20 cellular contexts compared by ENCODE assay signal in genomic region chr13:73416093-73416492, GRCh38.
DNase-seq lines count a peak whose midpoint lies in the region; ATAC-seq, FAIRE-seq and TF ChIP-seq lines count a peak whose summit lies in the region.
"Had no signal": no experiment of that assay in that cellular context is flagged by ENCODE, and none has a peak within 500 bp of the region (broad histone marks: within the 10 kb centered on the region; RNA-seq: fewer than 3 reads in every experiment).

No MANE protein-coding gene starts in this region.

- WGBS in testis, 2 donors: 68 to 71% methylated on average over 1 of the region's 1 CpG

- no peaks in the 10 kb centered on the region for H4K20me1 ChIP-seq in HCT116 (ENCODE audit: insufficient read depth)
- no peaks in the 10 kb centered on the region for H4K20me1 ChIP-seq in astrocyte (ENCODE audit: insufficient read depth, low read length)

- H3K4me1 Mint-ChIP-seq in astrocyte (ENCODE audit: low read depth, unreplicated experiment) (peaks cover 12% of the 10 kb centered on the region), type B pancreatic cell (ENCODE audit: unreplicated experiment) (no peaks in the 10 kb centered on the region)
- H3K4me1 Mint-ChIP-seq: activated CD4-positive, alpha-beta T cell treated with anti-CD3 and anti-CD28 coated beads for 36 hours; activated T-helper 17 cell treated with anti-CD3 and anti-CD28 coated beads, Interleukin-2, amount 50 U/mL, for 72 hours; B cell had no signal

- TF ChIP-seq POLR2A in HCT116 (IDR thresholded peaks at IDR 0.05; ENCODE audit: borderline replicate concordance, extremely low read depth, insufficient read depth, insufficient read length) (no peak), testis (IDR thresholded peaks at IDR 0.05) (no peak)

- CTCF ChIA-PET in HCT116 (lab: Charles Lee): interaction anchor here (1.5 kb wide), 2 partner anchors 356 to 576 kb away, joined by 3 to 4 read pairs; no protein-coding TSS in a partner anchor

- H3K36me3 Mint-ChIP-seq in astrocyte (ENCODE audit: low read depth, unreplicated experiment): no peaks in the 10 kb centered on the region
- H3K36me3 Mint-ChIP-seq in type B pancreatic cell: no peaks in the 10 kb centered on the region

- no peak for ATAC-seq in HCT116
- ATAC-seq: activated CD4-positive, alpha-beta T cell treated with anti-CD3 and anti-CD28 coated beads for 36 hours; activated T-helper 17 cell treated with anti-CD3 and anti-CD28 coated beads, Interleukin-2, amount 50 U/mL, for 72 hours; gastrocnemius medialis; left colon; mucosa of descending colon had no signal

- H3K9me2 ChIP-seq in HCT116 (ENCODE audit: insufficient read depth): no peaks in the 10 kb centered on the region

- peaks cover 10 to 45% of the 10 kb centered on the region in 2 experiments; a peak in 3 of 4 replicates for H3K4me1 ChIP-seq in HCT116 (ENCODE audit: control insufficient read depth in 1 of 2, insufficient read depth in 2 of 2, low read length in 2 of 2)
- H3K4me1 ChIP-seq in astrocyte (ENCODE audit: insufficient read depth, low read length): peaks cover 4% of the 10 kb centered on the region
- H3K4me1 ChIP-seq in testis: no peaks in the 10 kb centered on the region

- no peak overlapping the region for H3K4me3 Mint-ChIP-seq in astrocyte (ENCODE audit: unreplicated experiment)
- no peak overlapping the region for H3K4me3 Mint-ChIP-seq in type B pancreatic cell
- H3K4me3 Mint-ChIP-seq: activated CD4-positive, alpha-beta T cell treated with anti-CD3 and anti-CD28 coated beads for 36 hours; activated T-helper 17 cell treated with anti-CD3 and anti-CD28 coated beads, Interleukin-2, amount 50 U/mL, for 72 hours; B cell had no signal

- H3K27ac Mint-ChIP-seq in astrocyte (ENCODE audit: unreplicated experiment) (no peak overlapping the region), type B pancreatic cell (peak overlapping the region; percentile 56)
- H3K27ac Mint-ChIP-seq: activated CD4-positive, alpha-beta T cell treated with anti-CD3 and anti-CD28 coated beads for 36 hours; activated T-helper 17 cell treated with anti-CD3 and anti-CD28 coated beads, Interleukin-2, amount 50 U/mL, for 72 hours; B cell had no signal

- FAIRE-seq in astrocyte (lab: Jason Lieb, UNC): no peak
- FAIRE-seq: H54 had no signal

- no peak for TF ChIP-seq RAD21 in HCT116 (IDR thresholded peaks at IDR 0.05; ENCODE audit: low read depth)

- TF ChIP-seq CTCF in HCT116 (IDR thresholded peaks at IDR 0.05 in 2 of 3, conservative IDR thresholded peaks at IDR 0.05 in 1 of 3; ENCODE audit: borderline replicate concordance in 1 of 3, insufficient read depth in 1 of 3, low read depth in 2 of 3, low read length in 2 of 3): no peak
- TF ChIP-seq CTCF in astrocyte (IDR thresholded peaks at IDR 0.05; ENCODE audit: insufficient read depth, low read depth, low read length): no peak
- TF ChIP-seq CTCF in type B pancreatic cell (conservative IDR thresholded peaks at IDR 0.05): no peak
- no peak for TF ChIP-seq CTCF in testis (IDR thresholded peaks at IDR 0.05)

- H3K27me3 ChIP-seq in HCT116 (ENCODE audit: insufficient read depth, low read length): no peaks in the 10 kb centered on the region
- H3K27me3 ChIP-seq in astrocyte (ENCODE audit: insufficient read depth, low read length): no peaks in the 10 kb centered on the region
- H3K27me3 ChIP-seq in testis: no peaks in the 10 kb centered on the region
- H3K27me3 ChIP-seq: cardiac muscle cell, dorsolateral prefrontal cortex, gastrocnemius medialis had no signal

- H3K27ac ChIP-seq in HCT116 (ENCODE audit: low read depth, low read length) (no peak overlapping the region), astrocyte (ENCODE audit: low read depth, low read length) (no peak overlapping the region), testis (no peak overlapping the region)
- H3K27ac ChIP-seq: cardiac muscle cell, dorsolateral prefrontal cortex, gastrocnemius medialis had no signal

- H3K4me3 ChIP-seq in HCT116 (replicated peaks in 1 of 2; ENCODE audit: low read depth in 1 of 2, low read length in 2 of 2) (no peak overlapping the region), astrocyte (ENCODE audit: insufficient read depth, low read depth, low read length) (no peak overlapping the region), testis (no peak overlapping the region)
- H3K4me3 ChIP-seq: cardiac muscle cell, dorsolateral prefrontal cortex, gastrocnemius medialis, mucosa of descending colon had no signal

- H3K27me3 Mint-ChIP-seq in astrocyte (ENCODE audit: low read depth, unreplicated experiment) (no peaks in the 10 kb centered on the region), type B pancreatic cell (no peaks in the 10 kb centered on the region)
- H3K27me3 Mint-ChIP-seq: activated CD4-positive, alpha-beta T cell treated with anti-CD3 and anti-CD28 coated beads for 36 hours; activated T-helper 17 cell treated with anti-CD3 and anti-CD28 coated beads, Interleukin-2, amount 50 U/mL, for 72 hours; B cell had no signal

- no peak overlapping the region for H3K4me2 ChIP-seq in HCT116 (ENCODE audit: low read length)
- H3K4me2 ChIP-seq in astrocyte (ENCODE audit: low read length): no peak overlapping the region

- H2AFZ ChIP-seq in HCT116 (ENCODE audit: low read depth, low read length, poor library complexity, severe bottlenecking) (peak overlapping the region; percentile 24), astrocyte (ENCODE audit: low read depth, low read length) (peak overlapping the region; percentile 24)

- no peaks in the 10 kb centered on the region for H3K36me3 ChIP-seq in HCT116 (ENCODE audit: control insufficient read depth in 1 of 2, insufficient read depth in 2 of 2, low read length in 2 of 2)
- no peaks in the 10 kb centered on the region for H3K36me3 ChIP-seq in astrocyte (ENCODE audit: insufficient read depth, low read length)
- H3K36me3 ChIP-seq in testis (ENCODE audit: low read depth, missing control alignments): no peaks in the 10 kb centered on the region
- H3K36me3 ChIP-seq: cardiac muscle cell, gastrocnemius medialis had no signal

- no TSS peak for BruUV-seq in HCT116 (replicated peaks; lab: Mats Ljungman, UMichigan)

- H3K9ac ChIP-seq in HCT116 (ENCODE audit: low read length) (no peak overlapping the region), astrocyte (ENCODE audit: low read length) (no peak overlapping the region)

- no peak for DNase-seq in HCT116 (ENCODE audit: low read depth, low spot score)
- peak; percentile 74 for DNase-seq in astrocyte (ENCODE audit: low read depth)
- peak; percentile 53 for DNase-seq in kidney tubule cell (ENCODE audit: low spot score)
- DNase-seq in type B pancreatic cell (ENCODE audit: extremely low spot score, unreplicated experiment): no peak
- no peak for DNase-seq in testis
- no peak for DNase-seq in activated naive CD4-positive, alpha-beta T cell (lab: John Stamatoyannopoulos, UW)
- DNase-seq in ureter (ENCODE audit: low spot score): no peak
- DNase-seq: activated CD4-positive, alpha-beta T cell treated with anti-CD3 and anti-CD28 coated beads for 36 hours; COR-L47; dorsolateral prefrontal cortex; gastrocnemius medialis; left colon; mucosa of descending colon; NCI-H2029; NCI-H510A; stimulated activated CD4-positive, alpha-beta T cell treated with anti-CD3 and anti-CD28 coated beads, Interleukin-15, amount 100 ng/mL, for 24 hours had no signal

- H3K79me2 ChIP-seq in HCT116 (ENCODE audit: insufficient read depth, low read length): no peaks in the 10 kb centered on the region
- H3K79me2 ChIP-seq in astrocyte (ENCODE audit: insufficient read depth, low read length): no peaks in the 10 kb centered on the region

- H3K9me3 ChIP-seq in HCT116 (ENCODE audit: control insufficient read depth in 1 of 2, insufficient read depth in 1 of 2, low read depth in 1 of 2, low read length in 2 of 2) (no peaks in the 10 kb centered on the region), astrocyte (ENCODE audit: insufficient read depth, low read depth, low read length) (no peaks in the 10 kb centered on the region), testis (no peaks in the 10 kb centered on the region)
- H3K9me3 ChIP-seq: gastrocnemius medialis, mucosa of descending colon had no signal

- POLR2A ChIA-PET in HCT116 (lab: Charles Lee): no interaction called here

- RAD21 ChIA-PET in HCT116 (lab: Charles Lee; ENCODE audit: low non-redundant PET in 1 of 2, low total read pairs in 2 of 2, uncharacterized antibody in 2 of 2, unreplicated experiment in 2 of 2): no interaction called here

- H3K9me3 Mint-ChIP-seq in astrocyte (ENCODE audit: unreplicated experiment): no peaks in the 10 kb centered on the region
- peaks cover 11% of the 10 kb centered on the region for H3K9me3 Mint-ChIP-seq in type B pancreatic cell
- H3K9me3 Mint-ChIP-seq: activated T-helper 17 cell treated with anti-CD3 and anti-CD28 coated beads, Interleukin-2, amount 50 U/mL, for 72 hours had no signal

- intact Hi-C loops in HCT116 (cut with micrococcal nuclease): loop anchor here (5.0 to 10.0 kb wide), 2 partner anchors 191 to 324 kb away; no protein-coding TSS in a partner anchor
- intact Hi-C loops in testis (cut with DNase I; ENCODE audit: low total_unique reads): no loop called here

TF ChIP-seq in HCT116, 20 proteins besides CTCF, POLR2A, EP300 and RAD21 (continues in another document):
- TF ChIP-seq ZNF274 (IDR thresholded peaks at IDR 0.05; ENCODE audit: low read depth, low read length) (no peak), SRF (IDR thresholded peaks at IDR 0.05; ENCODE audit: low read depth) (no peak), EGR1 (IDR thresholded peaks at IDR 0.05; ENCODE audit: low read depth) (no peak), ZBTB33 (IDR thresholded peaks at IDR 0.05; ENCODE audit: extremely low read depth, insufficient replicate concordance, low read length) (no peak), ATF3 (IDR thresholded peaks at IDR 0.05) (no peak), POLR2AphosphoS5 (IDR thresholded peaks at IDR 0.05; ENCODE audit: low read depth, low read length) (no peak), TCF7L2 (IDR thresholded peaks at IDR 0.05; ENCODE audit: borderline replicate concordance, extremely low read depth, insufficient read depth, insufficient read length) (no peak)

Comparison
In these comparisons a context has a peak if more than half of its experiments do, and no peak if none do; other contexts are left out.
1. DNase-seq: peak in astrocyte (single experiment) and kidney tubule cell (single experiment); none in HCT116 (single experiment), type B pancreatic cell (single experiment), testis (single experiment), activated naive CD4-positive, alpha-beta T cell (0 of 4) and ureter (single experiment).